In genomic region chr1:2861143-2861987, GRCh38 we compare ENCODE assay signal across 12 cellular contexts. TPM values are rescaled to one million over a fixed set of nuclear protein-coding genes. Genes with fewer than 3 reads are reported as not detected.
DNase-seq lines count a peak whose midpoint lies in the region; ATAC-seq and TF ChIP-seq lines count a peak whose summit lies in the region.
"Had no signal": no experiment of that assay in that cellular context is flagged by ENCODE, and none has a peak within 500 bp of the region (broad histone marks: within the 10 kb centered on the region; RNA-seq: fewer than 3 reads in every experiment).

No MANE protein-coding gene starts in this region.

- H3K4me3 ChIP-seq in heart right ventricle (no peak overlapping the region), PC-3 (ENCODE audit: low read length) (no peak overlapping the region), lower lobe of right lung (no peak overlapping the region), spleen (no peak overlapping the region), prostate gland (no peak overlapping the region)
- H3K4me3 ChIP-seq: HAP-1 had no signal

- POLR2A ChIA-PET in PC-3 (lab: Charles Lee; ENCODE audit: unreplicated experiment): no interaction called here

- 80 to 82% methylated on average over 19 of the region's 19 CpGs for WGBS in heart right ventricle, 2 donors
- whole genome bisulfite sequencing in spleen, 5 donors: 83 to 87% (median 85%) methylated on average over 6 to 19 of the region's 19 CpGs
- 69% methylated on average over 19 of the region's 19 CpGs for WGBS in prostate gland

- H3K27ac ChIP-seq in heart right ventricle (no peak overlapping the region), PC-3 (ENCODE audit: low read length) (no peak overlapping the region), lower lobe of right lung (no peak overlapping the region), spleen (no peak overlapping the region), prostate gland (no peak overlapping the region)

- no peak for ATAC-seq in left ventricle myocardium superior
- no peak for ATAC-seq in heart right ventricle
- no peak for ATAC-seq in PC-3
- no peak for ATAC-seq in lower lobe of right lung
- no peak for ATAC-seq in GM19467 (IDR thresholded peaks at IDR 0.05; ENCODE audit: unreplicated experiment)
- ATAC-seq: CD8-positive, alpha-beta T cell had no signal

- H3K9me3 ChIP-seq in heart right ventricle (no peaks in the 10 kb centered on the region), PC-3 (ENCODE audit: low read length) (no peaks in the 10 kb centered on the region; the same call in 1 of the 2 replicates), lower lobe of right lung (no peaks in the 10 kb centered on the region), spleen (no peaks in the 10 kb centered on the region), prostate gland (no peaks in the 10 kb centered on the region)
- H3K9me3 ChIP-seq: HAP-1 had no signal

- no peaks in the 10 kb centered on the region for H3K79me2 ChIP-seq in PC-3 (ENCODE audit: low read length)

- no peak overlapping the region for H2AFZ ChIP-seq in PC-3 (ENCODE audit: low read length)

- CTCF ChIA-PET in PC-3 (lab: Charles Lee): no interaction called here

- TF ChIP-seq POLR2A in spleen (IDR thresholded peaks at IDR 0.05): no peak
- TF ChIP-seq POLR2A in prostate gland (IDR thresholded peaks at IDR 0.05): no peak

- intact Hi-C loops in left ventricle myocardium superior (cut with micrococcal nuclease): no loop called here
- intact Hi-C loops in heart right ventricle (cut with DNase I): no loop called here
- intact Hi-C loops in PC-3 (cut with micrococcal nuclease): no loop called here
- intact Hi-C loops in lower lobe of right lung (cut with DNase I): no loop called here
- intact Hi-C loops in spleen (cut with DNase I; ENCODE audit: low total_unique reads): no loop called here
- intact Hi-C loops in prostate gland (cut with DNase I): no loop called here

- H3F3A ChIP-seq in PC-3 (ENCODE audit: low read length, unreplicated experiment): no peaks in the 10 kb centered on the region

- BruUV-seq in PC-3 (replicated peaks; lab: Mats Ljungman, UMichigan): no TSS peak

- no peak for TF ChIP-seq CTCF in heart right ventricle (IDR thresholded peaks at IDR 0.05)
- 0 out of 2 replicates have a peak, but pooled peaks have one; percentile 18 for TF ChIP-seq CTCF in PC-3 (conservative IDR thresholded peaks at IDR 0.05; ENCODE audit: low read depth, low read length)
- TF ChIP-seq CTCF in lower lobe of right lung (IDR thresholded peaks at IDR 0.05): no peak
- no peak for TF ChIP-seq CTCF in spleen (IDR thresholded peaks at IDR 0.05 in 8 of 11, conservative IDR thresholded peaks at IDR 0.05 in 3 of 11)
- no peak for TF ChIP-seq CTCF in prostate gland (IDR thresholded peaks at IDR 0.05)

- DNase-seq in left ventricle myocardium superior: peak; percentile 11
- DNase-seq in heart right ventricle: no peak
- DNase-seq in PC-3: no peak
- DNase-seq in lower lobe of right lung: peak; percentile 29
- peak; percentile 63 for DNase-seq in spleen
- no peak for DNase-seq in prostate gland (ENCODE audit: low spot score)
- DNase-seq: CD8-positive, alpha-beta T cell; COR-L47; DND-41; GDM1 had no signal

- H3K36me3 ChIP-seq in heart right ventricle (no peaks in the 10 kb centered on the region), PC-3 (ENCODE audit: low read depth, low read length) (no peaks in the 10 kb centered on the region), lower lobe of right lung (no peaks in the 10 kb centered on the region), spleen (no peaks in the 10 kb centered on the region), prostate gland (no peaks in the 10 kb centered on the region)
- H3K36me3 ChIP-seq: HAP-1 had no signal

- H3K9me2 ChIP-seq in PC-3 (replicated peaks; ENCODE audit: low read length): no peaks in the 10 kb centered on the region

- H3K9ac ChIP-seq in PC-3 (ENCODE audit: low read length): no peak overlapping the region

- H4K20me1 ChIP-seq in PC-3 (ENCODE audit: low read length): 0 out of 2 replicates have a peak, but pooled peaks cover 7% of the 10 kb centered on the region

- H3K27me3 ChIP-seq in heart right ventricle (peaks cover 0 to 66% (median 48%) of the 10 kb centered on the region in 7 donors), PC-3 (ENCODE audit: low read length) (peaks cover 93% of the 10 kb centered on the region), lower lobe of right lung (ENCODE audit: low read depth) (peaks cover 41% of the 10 kb centered on the region), spleen (replicated peaks in 1 of 7) (peaks cover 0 to 60% (median 16%) of the 10 kb centered on the region in 7 donors), prostate gland (replicated peaks; ENCODE audit: insufficient read depth) (peaks cover 23% of the 10 kb centered on the region)

- no peaks in the 10 kb centered on the region for H3K4me1 ChIP-seq in heart right ventricle
- H3K4me1 ChIP-seq in PC-3 (ENCODE audit: insufficient read depth, low read length): no peaks in the 10 kb centered on the region
- H3K4me1 ChIP-seq in lower lobe of right lung: no peaks in the 10 kb centered on the region
- H3K4me1 ChIP-seq in spleen: peaks cover 0 to 10% (median 0%) of the 10 kb centered on the region in 6 donors
- no peaks in the 10 kb centered on the region for H3K4me1 ChIP-seq in prostate gland (replicated peaks)
- H3K4me1 ChIP-seq: HAP-1 had no signal

- H3K4me2 ChIP-seq in PC-3 (ENCODE audit: low read length): no peak overlapping the region

RNA-seq across cellular contexts. Expression of gene TTC34, which starts 59.9 kb away (rescaled TPM):
- 0.59 TPM for total RNA-seq in left ventricle myocardium superior
- under 1 TPM; 0.32 to 0.74 (median 0.42) TPM for total RNA-seq in heart right ventricle
- under 1 TPM; 0.03 to 0.73 TPM for polyA plus RNA-seq in heart right ventricle
- 0.11 and 1.2 TPM in 2 replicates for total RNA-seq in PC-3 (2014; rRNA removed)
- total RNA-seq in lower lobe of right lung: 2.6 TPM
- total RNA-seq in spleen: 1 to 10 TPM in 6 of 7 donors, under 1 TPM in 1; 0.64 to 2.8 (median 1.8) TPM
- under 1 TPM; 0.09 to 0.51 (median 0.13) TPM for polyA plus RNA-seq in spleen
- total RNA-seq in prostate gland: 1 to 10 TPM in 1 of 2 donors, under 1 TPM in 1; 0.32 to 1.2 TPM

Comparison
In these comparisons a context has a peak if more than half of its experiments do, and no peak if none do; other contexts are left out.
1. DNase-seq: peak in left ventricle myocardium superior (single experiment), lower lobe of right lung (single experiment) and spleen (single experiment); none in heart right ventricle (0 of 2), PC-3 (single experiment) and prostate gland (single experiment).